Comparison of ENCODE assay signal across 1 cellular context in genomic region chr20:51553897-51554504, GRCh38.
TF ChIP-seq lines count a peak whose summit lies in the region.

No MANE protein-coding gene starts in this region.

TF ChIP-seq in HepG2, 621 proteins besides CTCF, POLR2A, EP300 and RAD21:
- TF ChIP-seq MXD4 (CRISPR knock-in tag; IDR thresholded peaks at IDR 0.05) (no peak), SMARCE1 (IDR thresholded peaks at IDR 0.05; ENCODE audit: borderline replicate concordance) (no peak), NR0B2 (CRISPR knock-in tag; IDR thresholded peaks at IDR 0.05) (no peak), ZKSCAN1 (IDR thresholded peaks at IDR 0.05; ENCODE audit: low read length) (no peak), IRF9 (CRISPR knock-in tag; IDR thresholded peaks at IDR 0.05; ENCODE audit: borderline replicate concordance) (no peak), ZNF737 (CRISPR knock-in tag; IDR thresholded peaks at IDR 0.05; ENCODE audit: borderline replicate concordance) (no peak), FOXK1 (CRISPR knock-in tag; IDR thresholded peaks at IDR 0.05; ENCODE audit: borderline replicate concordance, low read depth) (no peak), GLMP (CRISPR knock-in tag; IDR thresholded peaks at IDR 0.05; ENCODE audit: borderline replicate concordance) (no peak), YEATS4 (CRISPR knock-in tag; IDR thresholded peaks at IDR 0.05; ENCODE audit: borderline replicate concordance) (no peak), ATM (IDR thresholded peaks at IDR 0.05; ENCODE audit: borderline replicate concordance) (no peak)
